In the genomic region with DNA sequence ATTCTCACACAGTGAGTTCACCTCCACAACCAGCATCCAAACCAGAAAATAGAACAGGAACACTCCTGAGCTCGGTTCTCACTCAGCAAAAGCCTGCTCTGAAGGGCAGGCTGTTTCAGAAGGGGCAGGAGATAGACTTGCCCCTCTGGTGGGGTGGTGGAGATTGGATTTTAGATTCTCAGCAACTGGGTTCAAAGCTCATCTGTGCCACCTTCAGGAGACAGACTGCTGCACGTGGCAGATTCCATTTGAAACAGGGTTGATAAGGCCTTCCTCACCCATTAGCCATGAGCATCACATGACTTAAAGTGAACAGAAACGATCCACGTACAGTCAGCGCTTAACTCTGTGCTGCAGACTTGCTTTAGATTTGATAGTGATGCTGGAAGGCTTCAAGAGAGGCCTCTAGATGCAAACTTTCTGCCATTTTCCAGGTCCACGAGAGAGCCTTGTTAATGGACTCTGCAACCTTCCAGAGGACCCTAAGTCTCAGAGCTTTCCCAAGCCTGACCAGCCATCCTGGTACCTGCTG, we compare ENCODE assay signal across 14 cellular contexts. TPM values are rescaled to one million over a fixed set of nuclear protein-coding genes. Genes with fewer than 3 reads are reported as not detected.
DNase-seq lines count a peak whose midpoint lies in the region; ATAC-seq, FAIRE-seq and TF ChIP-seq lines count a peak whose summit lies in the region.
"Had no signal": no experiment of that assay in that cellular context is flagged by ENCODE, and none has a peak within 500 bp of the region (broad histone marks: within the 10 kb centered on the region; RNA-seq: fewer than 3 reads in every experiment).

No MANE protein-coding gene starts in this region.

- peak in 2 of 3 experiments; percentile 6 to 26 for DNase-seq in NCI-H1417 (lab: John Stamatoyannopoulos, UW)
- DNase-seq in NCI-H1417 treated with DMSO at 0.1 percent for 48 hours (lab: John Stamatoyannopoulos, UW), result no peak
- peak; percentile 32 for DNase-seq in LHCN-M2 (ENCODE audit: low read depth)
- DNase-seq in cardiac fibroblast (ENCODE audit: low read depth in 2 of 2), result peak; percentile 3 to 17
- DNase-seq in sciatic nerve (ENCODE audit: low spot score), result no peak
- DNase-seq in CD1c-positive myeloid dendritic cell (ENCODE audit: extremely low spot score), result no peak
- DNase-seq in H54 (ENCODE audit: insufficient read length, low spot score), result no peak
- DNase-seq: activated naive CD8-positive, alpha-beta T cell treated with anti-CD3 and anti-CD28 coated beads, Interleukin-2, amount 50 U/mL, for 24 hours; NCI-H526 treated with DMSO at 0.1 percent for 48 hours; stimulated activated CD4-positive, alpha-beta T cell treated with anti-CD3 and anti-CD28 coated beads, Interleukin-4, amount 100 ng/mL, for 1 hour had no signal

- TF ChIP-seq CTCF in cardiac fibroblast (IDR thresholded peaks at IDR 0.05; ENCODE audit: low read depth, low read length), result no peak

- no peak for FAIRE-seq in H54 (lab: Jason Lieb, UNC)

- no peak for TF ChIP-seq POLR2A in H54 (IDR thresholded peaks at IDR 0.05; ENCODE audit: low read depth, low read length)

- intact Hi-C loops in sciatic nerve (cut with DNase I), result no loop called here

- ATAC-seq in sciatic nerve, result peak; percentile 62
- no peak for ATAC-seq in GM19395 (IDR thresholded peaks at IDR 0.05; ENCODE audit: unreplicated experiment)
- ATAC-seq: activated naive CD8-positive, alpha-beta T cell treated with anti-CD3 and anti-CD28 coated beads, Interleukin-2, amount 50 U/mL, for 24 hours had no signal

- H3K4me3 ChIP-seq in cardiac fibroblast (replicated peaks in 1 of 2; ENCODE audit: low read depth in 2 of 2, low read length in 2 of 2), result no peak overlapping the region

RNA-seq across cellular contexts. Expression of a gene that starts 35.0 kb away (rescaled TPM):
- total RNA-seq in LHCN-M2 (2014; rRNA removed), result 197 and 206 TPM in 2 replicates
- 221 TPM for polyA plus RNA-seq in LHCN-M2 (2012)
- 178 TPM for total RNA-seq in sciatic nerve

RNA-seq across cellular contexts. Expression of a gene that starts 57.7 kb away (rescaled TPM):
- total RNA-seq in LHCN-M2 (2014; rRNA removed) (not detected in 2 replicates), sciatic nerve (1.1 TPM)
- not detected for polyA plus RNA-seq in LHCN-M2 (2012)
- total RNA-seq: activated CD8-positive, alpha-beta memory T cell treated with anti-CD3 and anti-CD28 coated beads for 36 hours; T-helper 1 cell treated with Interleukin-12 subunit alpha and Interleukin-12 subunit beta and Interleukin-4 antibody, amounts not matched to agents 30 ng/mL and 1 ng/mL, for 36 hours had no signal
- polyA plus RNA-seq: IgD-negative memory B cell had no signal

Comparison
In these comparisons a context has a peak if more than half of its experiments do, and no peak if none do; other contexts are left out.
1. DNase-seq: peak in NCI-H1417 (2 of 3), LHCN-M2 (single experiment) and cardiac fibroblast (2 of 2); none in NCI-H1417 treated with DMSO at 0.1 percent for 48 hours (single experiment), sciatic nerve (single experiment), CD1c-positive myeloid dendritic cell (single experiment) and H54 (single experiment).